Comparison of ENCODE assay signal across 10 cellular contexts in genomic region chrX:153948002-153948466, GRCh38. TPM values are rescaled to one million over a fixed set of nuclear protein-coding genes. Genes with fewer than 3 reads are reported as not detected.
DNase-seq lines count a peak whose midpoint lies in the region; ATAC-seq, FAIRE-seq and TF ChIP-seq lines count a peak whose summit lies in the region.
"Had no signal": no experiment of that assay in that cellular context is flagged by ENCODE, and none has a peak within 500 bp of the region (broad histone marks: within the 10 kb centered on the region; RNA-seq: fewer than 3 reads in every experiment).

No MANE protein-coding gene starts in this region.

- peaks cover 3% of the 10 kb centered on the region for H3K27me3 Mint-ChIP-seq in nephron progenitor cell (ENCODE audit: low read depth, poor library complexity)
- H3K27me3 Mint-ChIP-seq: CD4-positive, alpha-beta T cell had no signal

- H2BK20ac ChIP-seq in H1 (ENCODE audit: low read length), result no peak overlapping the region

- DNase-seq in H1 (ENCODE audit: low read depth in 1 of 2, low spot score in 2 of 2), result no peak
- no peak for DNase-seq in nephron progenitor cell
- DNase-seq in DMS 273 (lab: John Stamatoyannopoulos, UW; ENCODE audit: unreplicated experiment), result no peak
- no peak for DNase-seq in GF-D8 (lab: John Stamatoyannopoulos, UW)
- DNase-seq in smooth muscle cell (lab: John Stamatoyannopoulos, UW; ENCODE audit: unreplicated experiment), result no peak

- no peak overlapping the region for H3K18ac ChIP-seq in H1 (ENCODE audit: extremely low read depth, low read length)

- H3K36me3 Mint-ChIP-seq in nephron progenitor cell (ENCODE audit: low read depth), result peaks cover 44% of the 10 kb centered on the region

- WGBS in H1 (ENCODE audit: extremely low coverage in 1 of 2, insufficient coverage in 1 of 2, insufficient read length in 1 of 2, insufficient replicate concordance in 2 of 2, low coverage in 1 of 2, low lambda C conversion rate in 2 of 2, missing lambda C conversion rate in 1 of 2), 2 experiments, result 92% methylated on average over 7 of the region's 10 CpGs; no CpG with 5 or more reads in 1 of the 2 experiments
- WGBS in smooth muscle cell (ENCODE audit: low lambda C conversion rate), result 70% methylated on average over 10 of the region's 10 CpGs

- H3K4me2 ChIP-seq in OCI-LY3 (ENCODE audit: low read length) (no peak overlapping the region), H1 (ENCODE audit: insufficient read depth in 1 of 2, low read depth in 2 of 2, low read length in 2 of 2) (no peak overlapping the region), smooth muscle cell (no peak overlapping the region)

- H3K79me1 ChIP-seq in H1 (ENCODE audit: low read depth, low read length), result no peaks in the 10 kb centered on the region

- POLR2A ChIA-PET in H1 (lab: Charles Lee; ENCODE audit: partially characterized antibody), result interaction anchor here (1.3 to 18.9 kb wide), 5 partner anchors 19 to 421 kb away, joined by 3 to 231 read pairs (median 12); partner anchors contain the start of genes ARHGAP4, HCFC1, IDH3G and SSR4

- FAIRE-seq in H1 (lab: Jason Lieb, UNC), result no peak

- H3K9ac ChIP-seq in ES-I3 (ENCODE audit: low read depth, low read length) (peak overlapping the region; percentile 1; the same call in 1 of the 2 replicates), OCI-LY3 (ENCODE audit: low read length) (no peak overlapping the region), H1 (replicated peaks in 1 of 4; ENCODE audit: extremely low read depth in 1 of 4, low read depth in 3 of 4, low read length in 3 of 4) (peak overlapping the region in 1 of 4 experiments; percentile 37; a peak in 2 of 7 replicates), smooth muscle cell (ENCODE audit: low read depth) (no peak overlapping the region)

- no peak overlapping the region for H4K5ac ChIP-seq in H1 (ENCODE audit: insufficient read length, low read depth, low read length)

- no peak overlapping the region for H3K23ac ChIP-seq in H1 (ENCODE audit: insufficient read length)

- H4K8ac ChIP-seq in H1 (ENCODE audit: extremely low read depth, insufficient read depth, low read length), result peak overlapping the region; percentile 21; the same call in 1 of the 2 replicates

- H3K79me2 ChIP-seq in OCI-LY3 (ENCODE audit: low read length) (peaks cover 5% of the 10 kb centered on the region; the same call in 1 of the 2 replicates), H1 (ENCODE audit: control insufficient read depth in 1 of 2, insufficient read depth in 2 of 2, low read length in 2 of 2) (no peaks in the 10 kb centered on the region), smooth muscle cell (ENCODE audit: low read depth) (no peaks in the 10 kb centered on the region)

- no peak overlapping the region for H3K56ac ChIP-seq in H1 (replicated peaks; ENCODE audit: insufficient read length, low read depth, low read length)

- H2AFZ ChIP-seq in OCI-LY3 (ENCODE audit: low read depth, low read length) (no peak overlapping the region), H1 (ENCODE audit: low read length) (no peak overlapping the region), smooth muscle cell (ENCODE audit: low read depth) (no peak overlapping the region)

- H3K23me2 ChIP-seq in H1 (ENCODE audit: low read depth, low read length), result no peaks in the 10 kb centered on the region

- H3K27me3 ChIP-seq in OCI-LY3 (ENCODE audit: low read depth, low read length), result no peaks in the 10 kb centered on the region
- H3K27me3 ChIP-seq in H1 (replicated peaks in 1 of 4; ENCODE audit: control insufficient read depth in 3 of 4, extremely low read depth in 1 of 4, insufficient read depth in 3 of 4, low read length in 3 of 4), result no peaks in the 10 kb centered on the region
- H3K27me3 ChIP-seq in smooth muscle cell (ENCODE audit: low read depth), result no peaks in the 10 kb centered on the region

- H2BK12ac ChIP-seq in H1 (ENCODE audit: low read depth, low read length), result no peak overlapping the region

- H3K14ac ChIP-seq in H1 (ENCODE audit: insufficient read length), result no peak overlapping the region

- no peak for ATAC-seq in GM21825 (IDR thresholded peaks at IDR 0.05; ENCODE audit: unreplicated experiment)

- CTCF ChIA-PET in H1 (lab: Charles Lee; ENCODE audit: partially characterized antibody), result interaction anchor here (0.7 to 11.1 kb wide), 12 partner anchors 10 to 451 kb away, joined by 3 to 272 read pairs (median 6); partner anchors contain the start of genes ARHGAP4, HCFC1, NAA10 and PLXNB3

- no peak overlapping the region for H2AK5ac ChIP-seq in H1 (ENCODE audit: low read depth, low read length)

- H3K36me3 ChIP-seq in ES-I3 (ENCODE audit: insufficient read depth, low read length) (0 out of 2 replicates have a peak, but pooled peaks cover 6% of the 10 kb centered on the region), OCI-LY3 (replicated peaks; ENCODE audit: low read depth, low read length) (peaks cover 36% of the 10 kb centered on the region), H1 (ENCODE audit: control insufficient read depth in 2 of 4, insufficient read depth in 4 of 4, low read length in 3 of 4) (peaks cover 19 to 35% (median 30%) of the 10 kb centered on the region in 4 experiments; a peak in 7 of 8 replicates), smooth muscle cell (ENCODE audit: low read depth) (no peaks in the 10 kb centered on the region)

- H4K20me1 ChIP-seq in OCI-LY3 (ENCODE audit: insufficient read depth, low read length) (no peaks in the 10 kb centered on the region), H1 (replicated peaks in 1 of 2; ENCODE audit: control insufficient read depth in 1 of 2, insufficient read depth in 2 of 2, low read length in 2 of 2) (peaks cover 0 to 3% of the 10 kb centered on the region in 2 experiments), smooth muscle cell (ENCODE audit: low read depth) (peaks cover 3% of the 10 kb centered on the region)

- H3K27ac ChIP-seq in OCI-LY3 (ENCODE audit: low read length) (peak overlapping the region; percentile 43), H1 (ENCODE audit: low read depth, low read length) (peak overlapping the region; percentile 45; the same call in 1 of the 2 replicates), smooth muscle cell (ENCODE audit: low read depth) (no peak overlapping the region)

- no peak for TF ChIP-seq EP300 in H1 (IDR thresholded peaks at IDR 0.05; ENCODE audit: borderline replicate concordance in 1 of 2, low read depth in 2 of 2, low read length in 2 of 2)

- H3K4me1 ChIP-seq in ES-I3 (ENCODE audit: insufficient read depth, low read length) (peaks cover 20% of the 10 kb centered on the region; the same call in 1 of the 2 replicates), OCI-LY3 (ENCODE audit: low read length) (peaks cover 9% of the 10 kb centered on the region), H1 (replicated peaks in 1 of 4; ENCODE audit: control insufficient read depth in 3 of 4, insufficient read depth in 4 of 4, low read length in 3 of 4) (peaks cover 0 to 14% (median 3%) of the 10 kb centered on the region in 4 experiments; a peak in 5 of 7 replicates), smooth muscle cell (ENCODE audit: low read depth) (no peaks in the 10 kb centered on the region)

- no peak overlapping the region for H2BK15ac ChIP-seq in H1 (ENCODE audit: low read length)

- TF ChIP-seq RAD21 in H1 (IDR thresholded peaks at IDR 0.05 in 1 of 2, conservative IDR thresholded peaks at IDR 0.05 in 1 of 2; ENCODE audit: low read depth in 2 of 2, low read length in 2 of 2), result no peak

- H3K9me3 Mint-ChIP-seq in nephron progenitor cell, result no peaks in the 10 kb centered on the region
- H3K9me3 Mint-ChIP-seq: CD4-positive, alpha-beta T cell had no signal

- H4K91ac ChIP-seq in H1 (replicated peaks; ENCODE audit: insufficient read length, low read length), result no peak overlapping the region

- H3K4me3 ChIP-seq in OCI-LY3 (ENCODE audit: low read length) (no peak overlapping the region), H1 (ENCODE audit: extremely low read depth in 1 of 4, insufficient read depth in 2 of 4, low read depth in 3 of 4, low read length in 4 of 4) (no peak overlapping the region), smooth muscle cell (no peak overlapping the region)
- H3K4me3 ChIP-seq: mucosa of descending colon had no signal

- TF ChIP-seq POLR2A in H1 (IDR thresholded peaks at IDR 0.05; ENCODE audit: control extremely low read depth in 1 of 2, low read depth in 2 of 2, low read length in 2 of 2), result no peak

- H3K27ac Mint-ChIP-seq in nephron progenitor cell, result peak overlapping the region; percentile 98

- H3K4ac ChIP-seq in H1 (replicated peaks; ENCODE audit: insufficient read length, low read depth, low read length), result no peak overlapping the region

- H3K4me3 Mint-ChIP-seq in nephron progenitor cell, result no peak overlapping the region

- H2BK120ac ChIP-seq in H1 (replicated peaks; ENCODE audit: low read depth, low read length), result no peak overlapping the region

- H3K4me1 Mint-ChIP-seq in nephron progenitor cell, result peaks cover 54% of the 10 kb centered on the region

- no peaks in the 10 kb centered on the region for H3K9me3 ChIP-seq in ES-I3 (ENCODE audit: control insufficient read depth, insufficient read depth, low read length)
- H3K9me3 ChIP-seq in OCI-LY3 (ENCODE audit: insufficient read depth, low read length), result no peaks in the 10 kb centered on the region
- H3K9me3 ChIP-seq in H1 (ENCODE audit: insufficient read depth in 2 of 2, low read depth in 1 of 2, low read length in 1 of 2), result no peaks in the 10 kb centered on the region
- no peaks in the 10 kb centered on the region for H3K9me3 ChIP-seq in smooth muscle cell (replicated peaks; ENCODE audit: low read depth)
- H3K9me3 ChIP-seq: mucosa of descending colon had no signal

- no peaks in the 10 kb centered on the region for H3F3A ChIP-seq in smooth muscle cell (ENCODE audit: low read depth)

- H2BK5ac ChIP-seq in H1 (ENCODE audit: low read depth, low read length), result peak overlapping the region; percentile 83; the same call in 1 of the 2 replicates

- TF ChIP-seq CTCF in OCI-LY3 (IDR thresholded peaks at IDR 0.05; ENCODE audit: low read depth, low read length) (no peak), H1 (IDR thresholded peaks at IDR 0.05; ENCODE audit: control extremely low read depth in 1 of 3, insufficient read depth in 1 of 3, low read depth in 1 of 3, low read length in 3 of 3) (no peak), nephron progenitor cell (IDR thresholded peaks at IDR 0.05) (no peak), smooth muscle cell (IDR thresholded peaks at IDR 0.05; ENCODE audit: borderline replicate concordance, insufficient read depth, poor library complexity, severe bottlenecking) (no peak)

RNA-seq across cellular contexts. Expression of gene RENBP, which starts 3.6 kb away (rescaled TPM):
- 11.9 and 12.4 TPM in 2 replicates for total RNA-seq in H1 (2021; fragmentation: NEBNext Ultra II Directional; extraction: Animal tissue kit (Norgen Biotek cat#: 25700))
- 21.8 and 26.5 TPM in 2 replicates for polyA plus RNA-seq in H1 (2011; rRNA removed)
- polyA plus RNA-seq in H1 (2011; cell fraction: cytosol; rRNA removed), result 27.0 TPM
- polyA plus RNA-seq in H1 (2011; cell fraction: nucleus; rRNA removed), result 34.6 TPM
- polyA plus RNA-seq in H1 (2012, experiment 1 of 2), result 10.0 to 21.2 TPM (median 17.8 TPM) in 4 replicates
- 7.8 TPM for polyA plus RNA-seq in H1 (2012, experiment 2 of 2)
- 6.4 TPM for polyA plus RNA-seq in H1 (2013, experiment 1 of 2)
- polyA plus RNA-seq in H1 (2013, experiment 2 of 2), result 4.9 TPM
- 5.5 and 9.2 TPM in 2 replicates for polyA minus RNA-seq in H1 (2011; rRNA and poly(A)+ RNA removed)
- 4.0 TPM for polyA minus RNA-seq in H1 (2011; cell fraction: cytosol; rRNA and poly(A)+ RNA removed)
- polyA minus RNA-seq in H1 (2011; cell fraction: nucleus; rRNA and poly(A)+ RNA removed), result 6.6 TPM
- total RNA-seq in smooth muscle cell, result not detected in 2 replicates
- 0.11 and 0.43 TPM in 2 replicates for polyA plus RNA-seq in smooth muscle cell

RNA-seq across cellular contexts. Expression of gene NAA10, which starts 13.2 kb away (rescaled TPM):
- total RNA-seq in H1 (2021; fragmentation: NEBNext Ultra II Directional; extraction: Animal tissue kit (Norgen Biotek cat#: 25700)), result 98.1 and 98.8 TPM in 2 replicates
- polyA plus RNA-seq in H1 (2011; rRNA removed) (80.4 and 119 TPM in 2 replicates), smooth muscle cell (124 and 149 TPM in 2 replicates)
- 119 TPM for polyA plus RNA-seq in H1 (2011; cell fraction: cytosol; rRNA removed)
- polyA plus RNA-seq in H1 (2011; cell fraction: nucleus; rRNA removed), result 118 TPM
- 97.2 to 140 TPM (median 123 TPM) in 4 replicates for polyA plus RNA-seq in H1 (2012, experiment 1 of 2)
- 131 TPM for polyA plus RNA-seq in H1 (2012, experiment 2 of 2)
- 119 TPM for polyA plus RNA-seq in H1 (2013, experiment 1 of 2)
- polyA plus RNA-seq in H1 (2013, experiment 2 of 2), result 110 TPM
- polyA minus RNA-seq in H1 (2011; rRNA and poly(A)+ RNA removed), result 52.7 and 54.6 TPM in 2 replicates
- 42.9 TPM for polyA minus RNA-seq in H1 (2011; cell fraction: cytosol; rRNA and poly(A)+ RNA removed)
- polyA minus RNA-seq in H1 (2011; cell fraction: nucleus; rRNA and poly(A)+ RNA removed), result 50.2 TPM
- 80.1 and 81.2 TPM in 2 replicates for total RNA-seq in smooth muscle cell

RNA-seq across cellular contexts. Expression of gene ARHGAP4, which starts 22.0 kb away (rescaled TPM):
- 25.9 and 26.0 TPM in 2 replicates for total RNA-seq in H1 (2021; fragmentation: NEBNext Ultra II Directional; extraction: Animal tissue kit (Norgen Biotek cat#: 25700))
- polyA plus RNA-seq in H1 (2011; rRNA removed) (23.9 and 42.4 TPM in 2 replicates), smooth muscle cell (11.5 and 15.5 TPM in 2 replicates)
- 27.6 TPM for polyA plus RNA-seq in H1 (2011; cell fraction: cytosol; rRNA removed)
- 149 TPM for polyA plus RNA-seq in H1 (2011; cell fraction: nucleus; rRNA removed)
- polyA plus RNA-seq in H1 (2012, experiment 1 of 2), result 10.6 to 29.1 TPM (median 24.4 TPM) in 4 replicates
- polyA plus RNA-seq in H1 (2012, experiment 2 of 2), result 21.7 TPM
- polyA plus RNA-seq in H1 (2013, experiment 1 of 2), result 27.8 TPM
- 26.3 TPM for polyA plus RNA-seq in H1 (2013, experiment 2 of 2)
- polyA minus RNA-seq in H1 (2011; rRNA and poly(A)+ RNA removed), result 9.9 and 11.1 TPM in 2 replicates
- 32.3 TPM for polyA minus RNA-seq in H1 (2011; cell fraction: cytosol; rRNA and poly(A)+ RNA removed)
- 31.3 TPM for polyA minus RNA-seq in H1 (2011; cell fraction: nucleus; rRNA and poly(A)+ RNA removed)
- 7.6 and 10.9 TPM in 2 replicates for total RNA-seq in smooth muscle cell

RNA-seq across cellular contexts. Expression of gene HCFC1, which starts 23.6 kb away (rescaled TPM):
- 117 and 120 TPM in 2 replicates for total RNA-seq in H1 (2021; fragmentation: NEBNext Ultra II Directional; extraction: Animal tissue kit (Norgen Biotek cat#: 25700))
- polyA plus RNA-seq in H1 (2011; rRNA removed), result 24.9 and 44.8 TPM in 2 replicates
- 19.1 TPM for polyA plus RNA-seq in H1 (2011; cell fraction: cytosol; rRNA removed)
- 58.3 TPM for polyA plus RNA-seq in H1 (2011; cell fraction: nucleus; rRNA removed)
- 68.3 to 93.0 TPM (median 82.4 TPM) in 4 replicates for polyA plus RNA-seq in H1 (2012, experiment 1 of 2)
- polyA plus RNA-seq in H1 (2012, experiment 2 of 2), result 84.1 TPM
- 56.8 TPM for polyA plus RNA-seq in H1 (2013, experiment 1 of 2)
- polyA plus RNA-seq in H1 (2013, experiment 2 of 2), result 47.2 TPM
- 20.7 TPM in 2 replicates for polyA minus RNA-seq in H1 (2011; rRNA and poly(A)+ RNA removed)
- polyA minus RNA-seq in H1 (2011; cell fraction: cytosol; rRNA and poly(A)+ RNA removed), result 67.4 TPM
- polyA minus RNA-seq in H1 (2011; cell fraction: nucleus; rRNA and poly(A)+ RNA removed), result 37.2 TPM
- 23.3 and 23.7 TPM in 2 replicates for total RNA-seq in smooth muscle cell
- 22.8 and 28.0 TPM in 2 replicates for polyA plus RNA-seq in smooth muscle cell

RNA-seq across cellular contexts. Expression of gene TMEM187, which starts 24.5 kb away (rescaled TPM):
- total RNA-seq in H1 (2021; fragmentation: NEBNext Ultra II Directional; extraction: Animal tissue kit (Norgen Biotek cat#: 25700)), result 2.7 and 5.0 TPM in 2 replicates
- polyA plus RNA-seq in H1 (2011; rRNA removed), result 14.5 and 16.2 TPM in 2 replicates
- polyA plus RNA-seq in H1 (2011; cell fraction: cytosol; rRNA removed), result 9.8 TPM
- polyA plus RNA-seq in H1 (2011; cell fraction: nucleus; rRNA removed), result 11.4 TPM
- 3.3 to 5.5 TPM (median 4.3 TPM) in 4 replicates for polyA plus RNA-seq in H1 (2012, experiment 1 of 2)
- polyA plus RNA-seq in H1 (2012, experiment 2 of 2), result 4.9 TPM
- polyA plus RNA-seq in H1 (2013, experiment 1 of 2), result 5.0 TPM
- polyA plus RNA-seq in H1 (2013, experiment 2 of 2), result 5.3 TPM
- polyA minus RNA-seq in H1 (2011; rRNA and poly(A)+ RNA removed), result 5.1 and 5.4 TPM in 2 replicates
- 2.9 TPM for polyA minus RNA-seq in H1 (2011; cell fraction: cytosol; rRNA and poly(A)+ RNA removed)
- polyA minus RNA-seq in H1 (2011; cell fraction: nucleus; rRNA and poly(A)+ RNA removed), result 3.2 TPM
- 5.0 and 6.2 TPM in 2 replicates for total RNA-seq in smooth muscle cell
- polyA plus RNA-seq in smooth muscle cell, result 9.8 and 11.2 TPM in 2 replicates

Comparison
In these comparisons a context has a peak if more than half of its experiments do, and no peak if none do; other contexts are left out.
1. RNA of gene RENBP, which starts 3.6 kb away (total RNA-seq): 11.9 to 12.4 TPM in H1; not detected in smooth muscle cell; every median in the first group is over 10 times any median in the second.